ENCODE assay signal across 18 cellular contexts in the genomic region with DNA sequence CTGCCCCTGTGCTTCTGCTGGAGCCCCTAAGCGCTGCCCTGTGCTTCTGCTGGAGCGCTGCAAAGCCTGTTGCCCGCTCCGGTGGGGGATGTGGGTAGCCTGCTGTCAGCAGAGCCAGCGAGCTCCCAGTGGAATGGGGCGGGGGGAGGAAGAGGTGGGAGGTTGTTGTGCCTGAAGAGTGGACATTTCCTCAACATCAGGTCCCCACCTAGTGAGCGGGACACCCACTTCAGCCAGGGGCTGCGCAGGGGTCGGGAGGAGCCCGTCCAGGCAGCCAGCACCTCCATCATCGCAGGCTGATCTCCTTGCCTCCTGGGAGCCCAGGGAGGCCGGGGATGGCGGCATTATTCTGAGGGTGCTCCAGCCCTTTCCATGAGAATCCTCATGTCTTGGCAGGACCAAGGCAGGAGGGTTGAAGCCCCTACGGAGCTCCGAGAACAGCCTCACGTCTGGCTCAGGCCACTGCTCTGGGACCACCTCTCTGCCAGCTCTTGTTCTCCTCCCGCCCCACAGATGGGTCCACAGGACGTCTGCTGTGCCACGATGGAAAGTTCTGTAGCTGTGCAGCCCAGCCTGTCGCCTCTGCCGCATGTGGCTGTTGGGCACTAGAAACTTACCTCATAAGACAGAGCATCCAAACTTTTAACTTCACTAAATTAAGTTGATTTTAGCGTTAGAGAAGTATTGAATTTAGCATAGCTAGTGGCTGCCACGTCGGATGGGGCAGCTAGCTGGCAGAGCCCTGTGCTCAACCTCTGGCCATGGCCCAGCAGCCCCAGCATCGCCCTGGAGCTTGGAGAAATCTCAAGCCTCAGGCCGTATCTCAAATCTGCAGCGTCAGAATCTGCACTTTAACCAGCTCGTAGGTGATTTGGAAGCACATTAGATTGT. TPM values are rescaled to one million over a fixed set of nuclear protein-coding genes. Genes with fewer than 3 reads are reported as not detected.
A peak's percentile ranks its signal among the peaks of the same experiment; 100 is the strongest.
DNase-seq lines count a peak whose midpoint lies in the region; ATAC-seq, FAIRE-seq and TF ChIP-seq lines count a peak whose summit lies in the region.
"Had no signal": no experiment of that assay in that cellular context is flagged by ENCODE, and none has a peak within 500 bp of the region (broad histone marks: within the 10 kb centered on the region; RNA-seq: fewer than 3 reads in every experiment).

No MANE protein-coding gene starts in this region.

- no peaks in the 10 kb centered on the region for H3K36me3 ChIP-seq in BLaER1
- no peaks in the 10 kb centered on the region for H3K36me3 ChIP-seq in SJCRH30
- no peaks in the 10 kb centered on the region for H3K36me3 ChIP-seq in HepG2 (replicated peaks in 1 of 2; ENCODE audit: control insufficient read depth in 1 of 2, insufficient read depth in 2 of 2, low read length in 2 of 2)

- H3K9ac ChIP-seq in BLaER1, result peak overlapping the region; percentile 71
- H3K9ac ChIP-seq in HepG2 (ENCODE audit: insufficient read depth, low read depth, low read length), result peak overlapping the region; percentile 55; the same call in 1 of the 2 replicates

- H3K36me3 Mint-ChIP-seq in stimulated activated effector memory CD8-positive, alpha-beta T cell treated with anti-CD3 and anti-CD28 coated beads, Interleukin-12 subunit alpha, Interleukin-12 subunit beta, amount 100 ng/mL, for 72 hours, result peaks cover 2% of the 10 kb centered on the region

- H3K79me2 ChIP-seq in HepG2 (ENCODE audit: insufficient read depth, low read length), result no peaks in the 10 kb centered on the region

- H3K9me3 Mint-ChIP-seq in stimulated activated effector memory CD8-positive, alpha-beta T cell treated with anti-CD3 and anti-CD28 coated beads, Interleukin-12 subunit alpha, Interleukin-12 subunit beta, amount 100 ng/mL, for 72 hours, result no peaks in the 10 kb centered on the region

- in situ Hi-C loops in HepG2 (cut with HindIII; ENCODE audit: extremely low pct_ligation_motif_present, low pct_unique_long_range_greater_than_20kb), result no loop called here

- peaks cover 25% of the 10 kb centered on the region for H3K4me1 Mint-ChIP-seq in stimulated activated effector memory CD8-positive, alpha-beta T cell treated with anti-CD3 and anti-CD28 coated beads, Interleukin-12 subunit alpha, Interleukin-12 subunit beta, amount 100 ng/mL, for 72 hours

- no peak overlapping the region for H3K4me3 Mint-ChIP-seq in stimulated activated effector memory CD8-positive, alpha-beta T cell treated with anti-CD3 and anti-CD28 coated beads, Interleukin-12 subunit alpha, Interleukin-12 subunit beta, amount 100 ng/mL, for 72 hours
- H3K4me3 Mint-ChIP-seq: H9 had no signal

- no peak for TF ChIP-seq POLR2A in HepG2 (IDR thresholded peaks at IDR 0.05; ENCODE audit: insufficient read depth in 1 of 2, low read depth in 2 of 2, low read length in 2 of 2)

- H3K4me1 ChIP-seq in BLaER1 (peaks cover 99% of the 10 kb centered on the region), SJCRH30 (peaks cover 45% of the 10 kb centered on the region), HepG2 (ENCODE audit: insufficient read depth, low read length) (peaks cover 78% of the 10 kb centered on the region)

- FAIRE-seq in HepG2 (lab: Jason Lieb, UNC), result no peak
- FAIRE-seq in D721Med (lab: Jason Lieb, UNC), result no peak
- FAIRE-seq: A549 had no signal

- H3K27ac ChIP-seq in BLaER1 (peak overlapping the region; percentile 85), SJCRH30 (peak overlapping the region; percentile 89), HepG2 (ENCODE audit: extremely low read length, insufficient read depth, low read length) (peak overlapping the region; percentile 47)
- H3K27ac ChIP-seq: A549 had no signal

- DNase-seq in SJCRH30 (peak in 1 of 2 experiments; percentile 32), HepG2 (ENCODE audit: low spot score) (no peak), retina (peak; percentile 34), D721Med (ENCODE audit: insufficient read length, low spot score) (no peak)
- DNase-seq in central memory CD4-positive, alpha-beta T cell, result no peak
- DNase-seq in stimulated activated effector memory CD8-positive, alpha-beta T cell treated with anti-CD3 and anti-CD28 coated beads, Interleukin-12 subunit alpha, Interleukin-12 subunit beta, amount 100 ng/mL, for 72 hours (ENCODE audit: low spot score in 2 of 2), result no peak
- DNase-seq: DMS79 treated with DMSO at 0.1 percent for 48 hours, NCI-H1048, NCI-H1436 treated with DMSO at 0.1 percent for 48 hours, NCI-H2029, NCI-H2171, NCI-H526 had no signal

- TF ChIP-seq RAD21 in HepG2 (CRISPR knock-in tag; IDR thresholded peaks at IDR 0.05), result no peak

- WGBS in HepG2 (ENCODE audit: low lambda C conversion rate), result 60% methylated on average over 24 of the region's 28 CpGs

- H2AFZ ChIP-seq in HepG2 (ENCODE audit: low read length), result no peak overlapping the region

- no peak for TF ChIP-seq EP300 in HepG2 (IDR thresholded peaks at IDR 0.05; ENCODE audit: low read depth in 2 of 2, low read length in 2 of 2)
- TF ChIP-seq EP300 in HepG2 (CRISPR knock-in tag; IDR thresholded peaks at IDR 0.05; ENCODE audit: borderline replicate concordance), result no peak

- TF ChIP-seq CTCF in HepG2 (CRISPR knock-in tag; IDR thresholded peaks at IDR 0.05), result no peak
- TF ChIP-seq CTCF in D721Med (IDR thresholded peaks at IDR 0.05; ENCODE audit: insufficient read depth, missing control alignments), result no peak

- H3K4me3 ChIP-seq in BLaER1, result peak overlapping the region; percentile 34
- H3K4me3 ChIP-seq in SJCRH30, result peak overlapping the region; percentile 35
- peak overlapping the region; percentile 1 to 66 (median 36); a peak in 4 of 6 replicates for H3K4me3 ChIP-seq in HepG2 (replicated peaks in 1 of 3; ENCODE audit: insufficient read depth in 1 of 3, low read depth in 2 of 3, low read length in 3 of 3)
- H3K4me3 ChIP-seq: A549 had no signal

- CTCF ChIA-PET in HepG2 (lab: Yijun Ruan, JAX; ENCODE audit: low intra/inter-chr PET ratio, low total read pairs), result no interaction called here

- H3K9me3 ChIP-seq in BLaER1 (no peaks in the 10 kb centered on the region), SJCRH30 (replicated peaks) (no peaks in the 10 kb centered on the region), HepG2 (ENCODE audit: low read length) (no peaks in the 10 kb centered on the region)
- H3K9me3 ChIP-seq: A549 had no signal

- intact Hi-C loops in HepG2 (cut with micrococcal nuclease; ENCODE audit: unreplicated experiment), result loop anchor here (5.0 to 10.0 kb wide), 2 partner anchors 279 to 351 kb away; partner anchors contain the start of genes EIPR1 and TRAPPC12

- POLR2A ChIA-PET in HepG2 (lab: Yijun Ruan, JAX), result interaction anchor here (1.0 to 2.4 kb wide), 8 partner anchors 9 to 278 kb away, joined by 4 to 11 read pairs (median 6); partner anchors contain the start of genes EIPR1 and RNASEH1

- H3K4me2 ChIP-seq in BLaER1 (peak overlapping the region; percentile 92), HepG2 (ENCODE audit: low read depth, low read length) (peak overlapping the region; percentile 89)
- H3K4me2 ChIP-seq: A549 had no signal

- no peaks in the 10 kb centered on the region for H4K20me1 ChIP-seq in BLaER1
- H4K20me1 ChIP-seq in HepG2 (ENCODE audit: insufficient read depth, low read length), result no peaks in the 10 kb centered on the region

- ATAC-seq in HepG2 (peak; percentile 0; the same call in 2 of the 3 replicates), HG03196 (IDR thresholded peaks at IDR 0.05; ENCODE audit: unreplicated experiment) (no peak)
- no peak for ATAC-seq in stimulated activated effector memory CD8-positive, alpha-beta T cell treated with anti-CD3 and anti-CD28 coated beads, Interleukin-12 subunit alpha, Interleukin-12 subunit beta, amount 100 ng/mL, for 72 hours
- ATAC-seq: A549, Panc1 had no signal

- H3K27me3 ChIP-seq in BLaER1 (no peaks in the 10 kb centered on the region), SJCRH30 (no peaks in the 10 kb centered on the region), HepG2 (ENCODE audit: control insufficient read depth in 1 of 2, insufficient read depth in 2 of 2, low read length in 2 of 2) (peaks cover 0 to 10% of the 10 kb centered on the region in 2 experiments; a peak in 2 of 5 replicates)

- no peak overlapping the region for H3K27ac Mint-ChIP-seq in stimulated activated effector memory CD8-positive, alpha-beta T cell treated with anti-CD3 and anti-CD28 coated beads, Interleukin-12 subunit alpha, Interleukin-12 subunit beta, amount 100 ng/mL, for 72 hours
- H3K27ac Mint-ChIP-seq: H9 had no signal

- no TSS peak for BruUV-seq in HepG2 (replicated peaks; lab: Mats Ljungman, UMichigan)

RNA-seq across cellular contexts. Expression of gene ALLC, which starts 1.9 kb away (rescaled TPM):
- not detected in 2 replicates for total RNA-seq in SJCRH30 (2014; rRNA removed; shearing (Covaris generic))
- 0.11 TPM in 1 of 2 replicates, not detected in the other for total RNA-seq in HepG2 (2016; rRNA removed; fragmentation: Illumina TruSeq; extraction: Trizol)
- total RNA-seq in HepG2 (2016; cell fraction: cytosol; rRNA removed; fragmentation: Illumina TruSeq; extraction: Trizol; ENCODE audit: low read depth), result 0.20 TPM in 1 of 2 replicates, not detected in the other
- 0.19 TPM in 1 of 2 replicates, not detected in the other for total RNA-seq in HepG2 (2016; cell fraction: insoluble cytoplasmic fraction; rRNA removed; fragmentation: Illumina TruSeq; extraction: Trizol)
- total RNA-seq in HepG2 (2016; cell fraction: membrane; rRNA removed; fragmentation: Illumina TruSeq; extraction: Trizol), result 0.14 TPM in 1 of 2 replicates, not detected in the other
- 0.25 and 0.43 TPM in 2 replicates for total RNA-seq in HepG2 (2016; cell fraction: nucleus; rRNA removed; fragmentation: Illumina TruSeq; extraction: Trizol)
- 0.04 and 0.08 TPM in 2 replicates for polyA plus RNA-seq in HepG2 (2011; rRNA removed)
- 0.03 TPM in 1 of 2 replicates, not detected in the other for polyA plus RNA-seq in HepG2 (2011; cell fraction: cytosol; rRNA removed)
- 0.07 and 0.16 TPM in 2 replicates for polyA plus RNA-seq in HepG2 (2011; cell fraction: nucleus; rRNA removed)
- polyA plus RNA-seq in HepG2 (2012), result not detected in 2 replicates
- not detected in 2 replicates for polyA plus RNA-seq in HepG2 (2016; cell fraction: cytosol; fragmentation: Illumina TruSeq; extraction: Trizol; ENCODE audit: low read depth)
- polyA plus RNA-seq in HepG2 (2016; cell fraction: insoluble cytoplasmic fraction; fragmentation: Illumina TruSeq; extraction: Trizol; ENCODE audit: low read depth), result 0.25 TPM in 1 of 2 replicates, not detected in the other
- polyA plus RNA-seq in HepG2 (2016; cell fraction: membrane; fragmentation: Illumina TruSeq; extraction: Trizol; ENCODE audit: low read depth), result 0.08 TPM in 1 of 2 replicates, not detected in the other
- polyA plus RNA-seq in HepG2 (2016; cell fraction: nucleus; fragmentation: Illumina TruSeq; extraction: Trizol; ENCODE audit: insufficient read depth, low read depth), result 0.92 and 1.3 TPM in 2 replicates
- not detected in 2 replicates for polyA minus RNA-seq in HepG2 (2011; rRNA and poly(A)+ RNA removed; ENCODE audit: low replicate concordance)
- polyA minus RNA-seq in HepG2 (2011; cell fraction: cytosol; rRNA and poly(A)+ RNA removed), result not detected in 2 replicates
- polyA minus RNA-seq in HepG2 (2011; cell fraction: nucleus; rRNA and poly(A)+ RNA removed), result 0.39 TPM in 1 of 2 replicates, not detected in the other
- total RNA-seq: H9, MCF 10A had no signal
- polyA plus RNA-seq: A549 had no signal

RNA-seq across cellular contexts. Expression of gene DCDC2C, which starts 47.3 kb away (rescaled TPM):
- total RNA-seq in SJCRH30 (2014; rRNA removed; shearing (Covaris generic)), result not detected in 2 replicates
- not detected in 2 replicates for total RNA-seq in HepG2 (2016; rRNA removed; fragmentation: Illumina TruSeq; extraction: Trizol)
- not detected in 2 replicates for total RNA-seq in HepG2 (2016; cell fraction: cytosol; rRNA removed; fragmentation: Illumina TruSeq; extraction: Trizol; ENCODE audit: low read depth)
- not detected in 2 replicates for total RNA-seq in HepG2 (2016; cell fraction: insoluble cytoplasmic fraction; rRNA removed; fragmentation: Illumina TruSeq; extraction: Trizol)
- not detected in 2 replicates for total RNA-seq in HepG2 (2016; cell fraction: membrane; rRNA removed; fragmentation: Illumina TruSeq; extraction: Trizol)
- total RNA-seq in HepG2 (2016; cell fraction: nucleus; rRNA removed; fragmentation: Illumina TruSeq; extraction: Trizol), result not detected in 2 replicates
- polyA plus RNA-seq in HepG2 (2011; rRNA removed), result not detected in 2 replicates
- polyA plus RNA-seq in HepG2 (2011; cell fraction: cytosol; rRNA removed), result not detected in 2 replicates
- not detected in 2 replicates for polyA plus RNA-seq in HepG2 (2011; cell fraction: nucleus; rRNA removed)
- not detected in 2 replicates for polyA plus RNA-seq in HepG2 (2012)
- not detected in 2 replicates for polyA plus RNA-seq in HepG2 (2016; cell fraction: cytosol; fragmentation: Illumina TruSeq; extraction: Trizol; ENCODE audit: low read depth)
- polyA plus RNA-seq in HepG2 (2016; cell fraction: insoluble cytoplasmic fraction; fragmentation: Illumina TruSeq; extraction: Trizol; ENCODE audit: low read depth), result not detected in 2 replicates
- polyA plus RNA-seq in HepG2 (2016; cell fraction: membrane; fragmentation: Illumina TruSeq; extraction: Trizol; ENCODE audit: low read depth), result not detected in 2 replicates
- not detected in 2 replicates for polyA plus RNA-seq in HepG2 (2016; cell fraction: nucleus; fragmentation: Illumina TruSeq; extraction: Trizol; ENCODE audit: insufficient read depth, low read depth)
- not detected in 2 replicates for polyA minus RNA-seq in HepG2 (2011; rRNA and poly(A)+ RNA removed; ENCODE audit: low replicate concordance)
- not detected in 2 replicates for polyA minus RNA-seq in HepG2 (2011; cell fraction: cytosol; rRNA and poly(A)+ RNA removed)
- not detected in 2 replicates for polyA minus RNA-seq in HepG2 (2011; cell fraction: nucleus; rRNA and poly(A)+ RNA removed)
- total RNA-seq: H9, MCF 10A had no signal
- polyA plus RNA-seq: A549 had no signal
